Comparison of ENCODE assay signal across 20 cellular contexts in genomic region chr9:26426732-26427131, GRCh38.
DNase-seq lines count a peak whose midpoint lies in the region; ATAC-seq and TF ChIP-seq lines count a peak whose summit lies in the region.
"Had no signal": no experiment of that assay in that cellular context is flagged by ENCODE, and none has a peak within 500 bp of the region (broad histone marks: within the 10 kb centered on the region; RNA-seq: fewer than 3 reads in every experiment).

No MANE protein-coding gene starts in this region.

- H3K56ac ChIP-seq in H9 (ENCODE audit: insufficient read length, low read depth, low read length) (no peak overlapping the region), mesendoderm (ENCODE audit: low read length) (no peak overlapping the region)

- no peak overlapping the region for H2BK20ac ChIP-seq in H9 (ENCODE audit: low read depth, low read length, poor library complexity, severe bottlenecking)

- ATAC-seq in WTC11, result peak; percentile 90
- ATAC-seq: CD8-positive, alpha-beta T cell; HCT116; SK-N-SH treated with all-trans-retinoic acid at 6 μM for 48 hours; T-cell had no signal

- H3K4ac ChIP-seq in H9 (ENCODE audit: low read depth, low read length), result no peak overlapping the region
- no peak overlapping the region for H3K4ac ChIP-seq in mesendoderm (ENCODE audit: low read depth, low read length)

- H3K9ac ChIP-seq in H9 (ENCODE audit: extremely low read depth, insufficient read length, low read length), result no peak overlapping the region
- no peak overlapping the region for H3K9ac ChIP-seq in mesendoderm (ENCODE audit: low read length)
- H3K9ac ChIP-seq: BLaER1 treated with 17β-estradiol and CSF1 and Interleukin-3, amounts not matched to agents 10 nM and 100 nM had no signal

- H3K36me3 Mint-ChIP-seq in H9 (ENCODE audit: insufficient read depth in 1 of 3, low read depth in 3 of 3) (no peaks in the 10 kb centered on the region; a peak in 1 of 7 replicates), WTC11 (no peaks in the 10 kb centered on the region)
- H3K36me3 Mint-ChIP-seq: CD8-positive, alpha-beta T cell; T-cell had no signal

- CTCF ChIA-PET in WTC11 (lab: Charles Lee), result interaction anchor here (0.7 to 0.9 kb wide), 3 partner anchors 9 to 569 kb away, joined by 3 read pairs; no protein-coding TSS in a partner anchor

- H3K4me1 ChIP-seq in BE2C, result no peaks in the 10 kb centered on the region
- no peaks in the 10 kb centered on the region; the same call in 1 of the 2 replicates for H3K4me1 ChIP-seq in H9 (ENCODE audit: insufficient read depth, low read length)
- H3K4me1 ChIP-seq in mesendoderm (ENCODE audit: control insufficient read depth, low read depth, low read length), result no peaks in the 10 kb centered on the region
- H3K4me1 ChIP-seq in transverse colon, result no peaks in the 10 kb centered on the region
- H3K4me1 ChIP-seq: BLaER1 treated with 17β-estradiol and CSF1 and Interleukin-3, amounts not matched to agents 10 nM and 100 nM had no signal

- H3K23me2 ChIP-seq in H9 (ENCODE audit: insufficient read length, low read depth, low read length, poor library complexity, severe bottlenecking), result no peaks in the 10 kb centered on the region

- no peaks in the 10 kb centered on the region for H4K20me1 ChIP-seq in H9 (ENCODE audit: control insufficient read depth, insufficient read depth, insufficient read length)
- H4K20me1 ChIP-seq: BLaER1 treated with 17β-estradiol and CSF1 and Interleukin-3, amounts not matched to agents 10 nM and 100 nM had no signal

- TF ChIP-seq POLR2A in transverse colon (IDR thresholded peaks at IDR 0.05), result no peak

- WGBS in H9 (ENCODE audit: extremely low coverage, insufficient read length, low lambda C conversion rate), result no CpG with 5 or more reads among the region's 10 CpGs
- no CpG with 5 or more reads among the region's 10 CpGs for WGBS in mesendoderm (ENCODE audit: extremely low coverage, insufficient coverage, low lambda C conversion rate)
- WGBS in transverse colon (ENCODE audit: low coverage in 1 of 2), 2 donors, result 83% methylated on average over 10 of the region's 10 CpGs; no CpG with 5 or more reads in 1 of the 2 donors

- H4K91ac ChIP-seq in H9 (ENCODE audit: insufficient read length, low read depth, low read length), result no peak overlapping the region

- H4K5ac ChIP-seq in H9 (ENCODE audit: insufficient read length, low read depth, low read length) (no peak overlapping the region), mesendoderm (ENCODE audit: low read length) (no peak overlapping the region)

- H2AFZ ChIP-seq in H9 (ENCODE audit: low read length), result peak overlapping the region; percentile 73

- H2BK120ac ChIP-seq in H9 (ENCODE audit: low read depth, low read length, poor library complexity, severe bottlenecking), result no peak overlapping the region
- no peak overlapping the region for H2BK120ac ChIP-seq in mesendoderm (ENCODE audit: low read depth, low read length)

- H3K23ac ChIP-seq in H9 (ENCODE audit: insufficient read length, low read depth, low read length), result no peak overlapping the region
- H3K23ac ChIP-seq in mesendoderm (ENCODE audit: low read length), result no peak overlapping the region

- H3K27ac ChIP-seq in H9 (ENCODE audit: insufficient read length, low read depth, low read length) (no peak overlapping the region), mesendoderm (ENCODE audit: low read depth, low read length) (no peak overlapping the region), transverse colon (no peak overlapping the region)
- H3K27ac ChIP-seq: BLaER1 treated with 17β-estradiol and CSF1 and Interleukin-3, amounts not matched to agents 10 nM and 100 nM had no signal

- H3K14ac ChIP-seq in H9 (ENCODE audit: insufficient read depth, low read length), result no peak overlapping the region

- H2BK12ac ChIP-seq in H9 (ENCODE audit: insufficient read length, low read depth, low read length), result no peak overlapping the region

- H3K9me3 ChIP-seq in BE2C, result no peaks in the 10 kb centered on the region
- no peaks in the 10 kb centered on the region for H3K9me3 ChIP-seq in H9 (ENCODE audit: control insufficient read depth, low read depth, low read length)
- no peaks in the 10 kb centered on the region for H3K9me3 ChIP-seq in transverse colon
- H3K9me3 ChIP-seq: BLaER1 treated with 17β-estradiol and CSF1 and Interleukin-3, amounts not matched to agents 10 nM and 100 nM had no signal

- H3K27ac Mint-ChIP-seq in H9, result peak overlapping the region in 2 of 3 experiments; percentile 6 to 76; a peak in 2 of 7 replicates
- H3K27ac Mint-ChIP-seq in WTC11, result peak overlapping the region; percentile 42; the same call in 1 of the 2 replicates
- H3K27ac Mint-ChIP-seq: CD8-positive, alpha-beta T cell; T-cell had no signal

- H4K8ac ChIP-seq in H9 (replicated peaks; ENCODE audit: insufficient read length, low read depth, low read length) (no peak overlapping the region), mesendoderm (ENCODE audit: low read depth, low read length) (no peak overlapping the region)

- peak; percentile 22 for DNase-seq in BE2C
- DNase-seq in H9, result peak; percentile 77
- peak; percentile 54 for DNase-seq in WTC11 (ENCODE audit: low spot score)
- DNase-seq in mesendoderm, result peak; percentile 59
- DNase-seq in transverse colon, result no peak
- no peak for DNase-seq in foreskin melanocyte
- DNase-seq in stimulated activated CD4-positive, alpha-beta T cell treated with anti-CD3 and anti-CD28 coated beads, Interleukin-4, amount 100 ng/mL, for 24 hours, result no peak
- no peak for DNase-seq in NCI-H1694 treated with DMSO at 0.1 percent for 48 hours (lab: John Stamatoyannopoulos, UW)
- DNase-seq: CD8-positive, alpha-beta T cell; DMS79; Kasumi-1; NCI-H1092 treated with DMSO at 0.1 percent for 48 hours; NCI-H187; NCI-H345; NCI-H524 treated with DMSO at 0.1 percent for 48 hours; SHP77; T-cell had no signal

- no peak overlapping the region for H3K4me3 ChIP-seq in BE2C (ENCODE audit: low read depth, low read length)
- no peak overlapping the region for H3K4me3 ChIP-seq in mesendoderm (ENCODE audit: low read length)
- no peak overlapping the region for H3K4me3 ChIP-seq in transverse colon
- H3K4me3 ChIP-seq: BLaER1 treated with 17β-estradiol and CSF1 and Interleukin-3, amounts not matched to agents 10 nM and 100 nM had no signal

- no peaks in the 10 kb centered on the region; a peak in 1 of 5 replicates for H3K9me3 Mint-ChIP-seq in H9
- H3K9me3 Mint-ChIP-seq in WTC11, result 0 out of 2 replicates have a peak, but pooled peaks cover under 1% of the 10 kb centered on the region

- TF ChIP-seq CTCF in BE2C (IDR thresholded peaks at IDR 0.05; ENCODE audit: low read depth, low read length), result no peak
- no peak for TF ChIP-seq CTCF in H9 (conservative IDR thresholded peaks at IDR 0.05)
- no peak for TF ChIP-seq CTCF in WTC11 (IDR thresholded peaks at IDR 0.05)
- no peak for TF ChIP-seq CTCF in transverse colon (IDR thresholded peaks at IDR 0.05)

- H3K36me3 ChIP-seq in BE2C (no peaks in the 10 kb centered on the region), mesendoderm (ENCODE audit: control insufficient read depth, insufficient read depth, low read length) (no peaks in the 10 kb centered on the region), transverse colon (no peaks in the 10 kb centered on the region)
- H3K36me3 ChIP-seq: BLaER1 treated with 17β-estradiol and CSF1 and Interleukin-3, amounts not matched to agents 10 nM and 100 nM had no signal

- intact Hi-C loops in transverse colon (cut with DNase I; ENCODE audit: low total_unique reads), result no loop called here

- H3K4me3 Mint-ChIP-seq in H9, result no peak overlapping the region
- H3K4me3 Mint-ChIP-seq in WTC11, result no peak overlapping the region
- H3K4me3 Mint-ChIP-seq: CD8-positive, alpha-beta T cell; T-cell had no signal

- no peak for TF ChIP-seq EP300 in transverse colon (IDR thresholded peaks at IDR 0.05; ENCODE audit: low read depth)

- H3K4me2 ChIP-seq in H9 (ENCODE audit: insufficient read depth, insufficient read length, low read length) (no peak overlapping the region), mesendoderm (ENCODE audit: low read length) (no peak overlapping the region)
- H3K4me2 ChIP-seq: BLaER1 treated with 17β-estradiol and CSF1 and Interleukin-3, amounts not matched to agents 10 nM and 100 nM had no signal

- H2BK5ac ChIP-seq in H9 (ENCODE audit: insufficient read length, low read length) (no peak overlapping the region), mesendoderm (ENCODE audit: low read length) (no peak overlapping the region)

- in situ Hi-C loops in transverse colon (cut with MboI; ENCODE audit: low pct_ligation_motif_present in 1 of 4, low pct_unique_long_range_greater_than_20kb in 1 of 4, low sequenced_read_pairs in 3 of 4), result no loop called here

- H3K18ac ChIP-seq in H9 (ENCODE audit: insufficient read length, low read depth, low read length) (peak overlapping the region; percentile 46), mesendoderm (ENCODE audit: low read length) (no peak overlapping the region)

- H3K79me2 ChIP-seq in H9 (ENCODE audit: insufficient read depth, low read length) (no peaks in the 10 kb centered on the region), mesendoderm (ENCODE audit: control insufficient read depth, insufficient read depth, low read length) (no peaks in the 10 kb centered on the region)

- H2AK5ac ChIP-seq in H9 (ENCODE audit: insufficient read length, low read length) (no peak overlapping the region), mesendoderm (ENCODE audit: low read length) (no peak overlapping the region)

- H3K27me3 ChIP-seq in BE2C (no peaks in the 10 kb centered on the region), H9 (ENCODE audit: insufficient read depth, low read length) (no peaks in the 10 kb centered on the region), mesendoderm (ENCODE audit: insufficient read depth, low read length, poor library complexity) (no peaks in the 10 kb centered on the region), transverse colon (no peaks in the 10 kb centered on the region)
- H3K27me3 ChIP-seq: BLaER1 treated with 17β-estradiol and CSF1 and Interleukin-3, amounts not matched to agents 10 nM and 100 nM had no signal

- H3K27me3 Mint-ChIP-seq in H9 (ENCODE audit: low read depth) (no peaks in the 10 kb centered on the region), WTC11 (ENCODE audit: low read depth) (no peaks in the 10 kb centered on the region)
- H3K27me3 Mint-ChIP-seq: T-cell had no signal

- no peaks in the 10 kb centered on the region for H3K4me1 Mint-ChIP-seq in H9
- H3K4me1 Mint-ChIP-seq in WTC11, result no peaks in the 10 kb centered on the region; the same call in 1 of the 2 replicates
- H3K4me1 Mint-ChIP-seq: T-cell had no signal

- H2BK15ac ChIP-seq in H9 (ENCODE audit: low read depth, low read length), result no peak overlapping the region
- no peak overlapping the region for H2BK15ac ChIP-seq in mesendoderm (replicated peaks; ENCODE audit: low read depth)

- POLR2A ChIA-PET in WTC11 (lab: Charles Lee), result no interaction called here

- H3K79me1 ChIP-seq in H9 (ENCODE audit: insufficient read depth, low read depth, low read length, poor library complexity, severe bottlenecking), result no peaks in the 10 kb centered on the region
- no peaks in the 10 kb centered on the region for H3K79me1 ChIP-seq in mesendoderm (ENCODE audit: low read length)

- no peak overlapping the region for H3T11ph ChIP-seq in H9 (ENCODE audit: low read length)

Comparison
In these comparisons a context has a peak if more than half of its experiments do, and no peak if none do; other contexts are left out.
1. DNase-seq: peak in BE2C (single experiment), H9 (single experiment), WTC11 (single experiment) and mesendoderm (single experiment); none in transverse colon (single experiment), foreskin melanocyte (single experiment), stimulated activated CD4-positive, alpha-beta T cell treated with anti-CD3 and anti-CD28 coated beads, Interleukin-4, amount 100 ng/mL, for 24 hours (single experiment) and NCI-H1694 treated with DMSO at 0.1 percent for 48 hours (single experiment).